Comparison of ENCODE assay signal across 7 cellular contexts in the genomic region with DNA sequence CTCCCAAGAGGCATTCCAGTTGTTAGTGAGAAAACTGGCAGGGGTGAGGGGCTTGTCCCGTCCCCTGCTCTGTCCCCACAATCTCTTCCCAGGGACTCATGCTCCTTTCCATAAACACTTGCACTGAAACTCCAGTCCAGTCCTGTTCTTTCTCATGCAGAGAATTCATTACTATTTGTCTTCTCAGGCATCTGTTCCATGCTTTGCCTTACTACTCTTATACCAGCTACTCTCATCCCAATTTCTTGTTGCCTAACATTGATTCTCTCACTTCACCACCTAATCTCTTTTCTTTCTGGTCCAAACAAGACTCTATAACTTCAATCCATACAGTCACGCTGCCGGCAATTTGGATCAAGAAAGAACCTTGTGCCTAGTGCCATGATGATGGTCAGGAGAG.
"Had no signal": no experiment of that assay in that cellular context is flagged by ENCODE, and none has a peak within 500 bp of the region (broad histone marks: within the 10 kb centered on the region; RNA-seq: fewer than 3 reads in every experiment).

No MANE protein-coding gene starts in this region.

- H2AFZ ChIP-seq: GM23248 had no signal

- FAIRE-seq: H1, HTR-8/SVneo, K562 had no signal

- H3K4me3 ChIP-seq: GM23248, K562 had no signal

- DNase-seq: GM23248, H9, HCEC 1CT, IMR-90 had no signal

- H3K27ac ChIP-seq: GM23248 had no signal

- ATAC-seq: K562 had no signal

- H3K27ac Mint-ChIP-seq: H9 had no signal

- H3K4me3 Mint-ChIP-seq: H9 had no signal

- H3K9me3 Mint-ChIP-seq: H9 had no signal

- H3K9ac ChIP-seq: GM23248 had no signal
